ENCODE assay signal across 1 cellular context in the genomic region with DNA sequence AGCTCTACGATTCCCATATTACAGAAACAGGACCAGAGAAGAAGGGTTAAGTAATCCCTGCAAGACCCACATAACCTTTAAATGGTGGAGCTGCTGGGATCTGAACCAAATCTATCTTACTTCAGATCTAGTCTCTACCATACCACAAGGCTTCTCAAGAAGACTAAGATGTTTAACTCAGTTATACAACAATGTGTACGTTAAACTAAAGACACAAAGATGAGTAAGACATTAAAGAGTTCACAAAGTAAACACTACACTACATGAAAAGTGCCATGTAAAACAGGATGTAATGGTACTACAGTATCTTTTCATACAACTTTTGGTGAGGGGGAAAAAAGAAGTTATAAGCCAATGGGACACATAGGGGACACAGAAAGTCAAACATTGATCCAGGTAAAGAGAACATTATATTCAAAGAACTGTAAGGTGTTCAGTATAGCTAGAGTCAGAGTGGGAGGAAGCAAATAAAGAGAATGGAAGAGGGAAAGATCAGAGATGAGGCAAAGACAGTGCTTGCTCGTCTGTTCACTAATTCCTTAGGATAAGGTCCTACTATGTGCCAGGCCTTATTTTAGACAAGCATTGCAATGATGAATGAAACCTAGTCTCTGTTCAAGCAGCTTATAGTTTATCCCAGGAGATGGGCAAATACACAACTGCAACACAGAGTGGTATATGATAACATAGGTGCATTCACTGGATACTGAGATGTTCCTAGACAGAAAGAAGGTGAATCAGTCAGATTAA.
A peak's percentile ranks its signal among the peaks of the same experiment; 100 is the strongest.
TF ChIP-seq lines count a peak whose summit lies in the region.

No MANE protein-coding gene starts in this region.

TF ChIP-seq in HepG2, 621 proteins besides CTCF, POLR2A, EP300 and RAD21:
- TF ChIP-seq, protein P1, sequence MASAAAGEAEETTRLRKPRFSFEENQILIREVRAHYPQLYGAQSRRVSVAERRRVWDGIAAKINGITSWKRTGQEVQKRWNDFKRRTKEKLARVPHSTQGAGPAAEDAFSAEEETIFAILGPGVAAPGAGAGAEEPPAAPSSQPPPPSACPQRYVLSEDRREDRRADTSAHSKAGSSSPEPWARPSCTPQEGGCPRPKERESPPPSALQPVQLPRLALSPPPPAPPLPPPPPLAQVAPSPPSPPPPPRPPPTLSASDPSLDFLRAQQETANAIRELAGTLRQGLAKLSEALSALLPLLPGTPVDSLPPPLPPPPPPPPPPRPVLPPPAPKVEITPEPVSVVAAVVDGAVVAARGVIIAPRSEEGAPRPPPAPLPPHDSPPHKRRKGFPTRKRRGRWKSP (CRISPR knock-in tag; IDR thresholded peaks at IDR 0.05), result no peak
- no peak for TF ChIP-seq ZFP41 (CRISPR knock-in tag; IDR thresholded peaks at IDR 0.05; ENCODE audit: borderline replicate concordance)
- TF ChIP-seq, protein P2, sequence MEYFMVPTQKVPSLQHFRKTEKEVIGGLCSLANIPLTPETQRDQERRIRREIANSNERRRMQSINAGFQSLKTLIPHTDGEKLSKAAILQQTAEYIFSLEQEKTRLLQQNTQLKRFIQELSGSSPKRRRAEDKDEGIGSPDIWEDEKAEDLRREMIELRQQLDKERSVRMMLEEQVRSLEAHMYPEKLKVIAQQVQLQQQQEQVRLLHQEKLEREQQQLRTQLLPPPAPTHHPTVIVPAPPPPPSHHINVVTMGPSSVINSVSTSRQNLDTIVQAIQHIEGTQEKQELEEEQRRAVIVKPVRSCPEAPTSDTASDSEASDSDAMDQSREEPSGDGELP (IDR thresholded peaks at IDR 0.05; ENCODE audit: borderline replicate concordance, low read depth), result no peak
- no peak for TF ChIP-seq SSRP1 (CRISPR knock-in tag; IDR thresholded peaks at IDR 0.05)
- TF ChIP-seq MAF1 (CRISPR knock-in tag; IDR thresholded peaks at IDR 0.05; ENCODE audit: borderline replicate concordance), result no peak
- peak; percentile 54; the same call in 1 of the 2 replicates for TF ChIP-seq ZKSCAN1 (IDR thresholded peaks at IDR 0.05; ENCODE audit: low read length)
- no peak for TF ChIP-seq FOXP1 (IDR thresholded peaks at IDR 0.05)
- TF ChIP-seq FOXP1 (CRISPR knock-in tag; IDR thresholded peaks at IDR 0.05), result no peak
- no peak for TF ChIP-seq KDM6A (CRISPR knock-in tag; IDR thresholded peaks at IDR 0.05; ENCODE audit: low read depth)
- no peak for TF ChIP-seq U2AF1 (optimal IDR thresholded peaks at IDR 0.05; ENCODE audit: low read depth, low read length)
- TF ChIP-seq, protein P3, sequence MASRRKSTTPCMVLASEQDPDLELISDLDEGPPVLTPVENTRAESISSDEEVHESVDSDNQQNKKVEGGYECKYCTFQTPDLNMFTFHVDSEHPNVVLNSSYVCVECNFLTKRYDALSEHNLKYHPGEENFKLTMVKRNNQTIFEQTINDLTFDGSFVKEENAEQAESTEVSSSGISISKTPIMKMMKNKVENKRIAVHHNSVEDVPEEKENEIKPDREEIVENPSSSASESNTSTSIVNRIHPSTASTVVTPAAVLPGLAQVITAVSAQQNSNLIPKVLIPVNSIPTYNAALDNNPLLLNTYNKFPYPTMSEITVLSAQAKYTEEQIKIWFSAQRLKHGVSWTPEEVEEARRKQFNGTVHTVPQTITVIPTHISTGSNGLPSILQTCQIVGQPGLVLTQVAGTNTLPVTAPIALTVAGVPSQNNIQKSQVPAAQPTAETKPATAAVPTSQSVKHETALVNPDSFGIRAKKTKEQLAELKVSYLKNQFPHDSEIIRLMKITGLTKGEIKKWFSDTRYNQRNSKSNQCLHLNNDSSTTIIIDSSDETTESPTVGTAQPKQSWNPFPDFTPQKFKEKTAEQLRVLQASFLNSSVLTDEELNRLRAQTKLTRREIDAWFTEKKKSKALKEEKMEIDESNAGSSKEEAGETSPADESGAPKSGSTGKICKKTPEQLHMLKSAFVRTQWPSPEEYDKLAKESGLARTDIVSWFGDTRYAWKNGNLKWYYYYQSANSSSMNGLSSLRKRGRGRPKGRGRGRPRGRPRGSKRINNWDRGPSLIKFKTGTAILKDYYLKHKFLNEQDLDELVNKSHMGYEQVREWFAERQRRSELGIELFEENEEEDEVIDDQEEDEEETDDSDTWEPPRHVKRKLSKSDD (CRISPR knock-in tag; IDR thresholded peaks at IDR 0.05; ENCODE audit: low read depth), result no peak
- TF ChIP-seq SAFB2 (CRISPR knock-in tag; IDR thresholded peaks at IDR 0.05; ENCODE audit: borderline replicate concordance, low read depth), result no peak
- TF ChIP-seq NR2F6 (IDR thresholded peaks at IDR 0.05), result no peak
- TF ChIP-seq NR2F6 (CRISPR knock-in tag; IDR thresholded peaks at IDR 0.05), result no peak
- no peak for TF ChIP-seq FOXA1 (IDR thresholded peaks at IDR 0.05)
- TF ChIP-seq FOXA1 (CRISPR knock-in tag; IDR thresholded peaks at IDR 0.05), result 0 out of 2 replicates have a peak, but pooled peaks have one; percentile 8
- TF ChIP-seq BRD4 (CRISPR knock-in tag; IDR thresholded peaks at IDR 0.05), result no peak
